ENCODE assay signal across 11 cellular contexts in the genomic region with DNA sequence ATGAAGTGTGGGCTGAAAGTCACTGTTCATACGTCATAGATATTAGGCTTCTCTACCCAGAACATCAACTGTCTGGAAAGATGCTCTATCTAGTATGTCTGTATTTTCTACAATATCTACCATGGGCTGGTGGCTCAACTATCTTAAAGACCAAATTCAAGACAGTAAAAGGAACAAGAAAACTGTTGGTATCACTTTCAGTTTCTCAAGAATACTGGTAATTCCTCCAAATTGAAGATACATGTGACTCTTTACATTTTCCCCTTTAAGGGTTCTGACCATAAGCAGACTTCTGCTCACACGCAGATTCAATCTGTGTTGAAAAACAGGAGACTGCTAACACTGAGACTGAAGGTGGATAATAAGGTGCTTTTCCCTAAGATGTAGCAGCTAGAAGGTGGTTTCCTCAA. TPM values are rescaled to one million over a fixed set of nuclear protein-coding genes. Genes with fewer than 3 reads are reported as not detected.
DNase-seq lines count a peak whose midpoint lies in the region; ATAC-seq, FAIRE-seq and TF ChIP-seq lines count a peak whose summit lies in the region.
"Had no signal": no experiment of that assay in that cellular context is flagged by ENCODE, and none has a peak within 500 bp of the region (broad histone marks: within the 10 kb centered on the region; RNA-seq: fewer than 3 reads in every experiment).

No MANE protein-coding gene starts in this region.

- TF ChIP-seq RAD21 in liver (IDR thresholded peaks at IDR 0.05) (no peak), HepG2 (CRISPR knock-in tag; IDR thresholded peaks at IDR 0.05) (no peak)

- intact Hi-C loops in HepG2 (cut with micrococcal nuclease; ENCODE audit: unreplicated experiment) (no loop called here), upper lobe of right lung (cut with DNase I) (no loop called here)

- H3K9me3 Mint-ChIP-seq in activated naive CD8-positive, alpha-beta T cell treated with anti-CD3 and anti-CD28 coated beads for 36 hours: peaks cover 4% of the 10 kb centered on the region

- ATAC-seq in HepG2: no peak
- ATAC-seq in HG03196 (IDR thresholded peaks at IDR 0.05; ENCODE audit: unreplicated experiment): peak; percentile 45
- ATAC-seq in upper lobe of right lung: peak; percentile 64

- peak overlapping the region; percentile 15 to 54 for H3K27ac ChIP-seq in liver (ENCODE audit: low read depth in 1 of 2, low read length in 2 of 2)
- H3K27ac ChIP-seq in HepG2 (ENCODE audit: extremely low read length, insufficient read depth, low read length): no peak overlapping the region
- peak overlapping the region; percentile 24 for H3K27ac ChIP-seq in upper lobe of right lung
- H3K27ac ChIP-seq: C4-2B had no signal

- CTCF ChIA-PET in HepG2 (lab: Yijun Ruan, JAX; ENCODE audit: low intra/inter-chr PET ratio, low total read pairs): no interaction called here

- H2AFZ ChIP-seq in HepG2 (ENCODE audit: low read length): no peak overlapping the region

- 80% methylated on average over 2 of the region's 2 CpGs for WGBS in liver
- 92% methylated on average over 2 of the region's 2 CpGs for WGBS in HepG2 (ENCODE audit: low lambda C conversion rate)

- peak overlapping the region; percentile 64 for H3K4me3 Mint-ChIP-seq in activated naive CD8-positive, alpha-beta T cell treated with anti-CD3 and anti-CD28 coated beads for 36 hours

- H3K4me2 ChIP-seq in HepG2 (ENCODE audit: low read depth, low read length): no peak overlapping the region

- in situ Hi-C loops in HepG2 (cut with HindIII; ENCODE audit: extremely low pct_ligation_motif_present, low pct_unique_long_range_greater_than_20kb): no loop called here

- peak overlapping the region; percentile 95 for H3K27ac Mint-ChIP-seq in activated naive CD8-positive, alpha-beta T cell treated with anti-CD3 and anti-CD28 coated beads for 36 hours

- no peak overlapping the region for H3K4me3 ChIP-seq in liver (ENCODE audit: low read depth in 1 of 3, low read length in 3 of 3)
- no peak overlapping the region for H3K4me3 ChIP-seq in HepG2 (replicated peaks in 1 of 3; ENCODE audit: insufficient read depth in 1 of 3, low read depth in 2 of 3, low read length in 3 of 3)
- no peak overlapping the region for H3K4me3 ChIP-seq in upper lobe of right lung

- peaks cover 89% of the 10 kb centered on the region for H3K79me2 ChIP-seq in HepG2 (ENCODE audit: insufficient read depth, low read length)

- TF ChIP-seq CTCF in liver (IDR thresholded peaks at IDR 0.05; ENCODE audit: low read depth, low read length, missing input control) (no peak), HepG2 (CRISPR knock-in tag; IDR thresholded peaks at IDR 0.05) (no peak), upper lobe of right lung (IDR thresholded peaks at IDR 0.05) (no peak)

- POLR2A ChIA-PET in HepG2 (lab: Yijun Ruan, JAX): no interaction called here

- H3K9me3 ChIP-seq in liver (ENCODE audit: control insufficient read depth in 4 of 4, low read length in 3 of 4) (no peaks in the 10 kb centered on the region), HepG2 (ENCODE audit: low read length) (no peaks in the 10 kb centered on the region), upper lobe of right lung (no peaks in the 10 kb centered on the region)

- H3K36me3 ChIP-seq in liver (ENCODE audit: control insufficient read depth in 4 of 4, insufficient read depth in 3 of 4, low read depth in 1 of 4, low read length in 3 of 4): peaks cover 0 to under 1% (median 0%) of the 10 kb centered on the region in 4 donors
- H3K36me3 ChIP-seq in HepG2 (replicated peaks in 1 of 2; ENCODE audit: control insufficient read depth in 1 of 2, insufficient read depth in 2 of 2, low read length in 2 of 2): peaks cover 0 to 19% of the 10 kb centered on the region in 2 experiments; a peak in 3 of 5 replicates
- H3K36me3 ChIP-seq in upper lobe of right lung: no peaks in the 10 kb centered on the region

- no peak for DNase-seq in HepG2 (ENCODE audit: low spot score)
- no peak for DNase-seq in activated naive CD8-positive, alpha-beta T cell treated with anti-CD3 and anti-CD28 coated beads for 36 hours
- DNase-seq in upper lobe of right lung: no peak
- no peak for DNase-seq in OCI-M2 (lab: John Stamatoyannopoulos, UW; ENCODE audit: unreplicated experiment)
- DNase-seq in NCI-H128 (lab: John Stamatoyannopoulos, UW; ENCODE audit: unreplicated experiment): no peak
- DNase-seq in HT-29 (ENCODE audit: low spot score): no peak
- DNase-seq: foreskin melanocyte, NCI-H510A treated with DMSO at 0.1 percent for 48 hours had no signal

- TF ChIP-seq EP300 in HepG2 (IDR thresholded peaks at IDR 0.05; ENCODE audit: low read depth in 2 of 2, low read length in 2 of 2) (no peak), HepG2 (CRISPR knock-in tag; IDR thresholded peaks at IDR 0.05; ENCODE audit: borderline replicate concordance) (no peak)

- TF ChIP-seq POLR2A in HepG2 (IDR thresholded peaks at IDR 0.05; ENCODE audit: insufficient read depth in 1 of 2, low read depth in 2 of 2, low read length in 2 of 2): no peak

- H4K20me1 ChIP-seq in HepG2 (ENCODE audit: insufficient read depth, low read length): peaks cover 24% of the 10 kb centered on the region

- peaks cover 78% of the 10 kb centered on the region for H3K36me3 Mint-ChIP-seq in activated naive CD8-positive, alpha-beta T cell treated with anti-CD3 and anti-CD28 coated beads for 36 hours

- H3K9ac ChIP-seq in liver (ENCODE audit: low read depth in 1 of 2, low read length in 2 of 2): no peak overlapping the region
- H3K9ac ChIP-seq in HepG2 (ENCODE audit: insufficient read depth, low read depth, low read length): no peak overlapping the region

- no peak for FAIRE-seq in HepG2 (lab: Jason Lieb, UNC)

- peaks cover 0 to 12% (median 0%) of the 10 kb centered on the region in 4 donors for H3K4me1 ChIP-seq in liver (ENCODE audit: control insufficient read depth in 4 of 4, insufficient read depth in 4 of 4, low read length in 3 of 4)
- H3K4me1 ChIP-seq in HepG2 (ENCODE audit: insufficient read depth, low read length): peaks cover 17% of the 10 kb centered on the region
- H3K4me1 ChIP-seq in upper lobe of right lung: peaks cover 31% of the 10 kb centered on the region

- no peaks in the 10 kb centered on the region for H3K27me3 Mint-ChIP-seq in activated naive CD8-positive, alpha-beta T cell treated with anti-CD3 and anti-CD28 coated beads for 36 hours

- H3K27me3 ChIP-seq in liver (ENCODE audit: control insufficient read depth in 4 of 4, insufficient read depth in 4 of 4, low read length in 3 of 4) (no peaks in the 10 kb centered on the region), HepG2 (ENCODE audit: control insufficient read depth in 1 of 2, insufficient read depth in 2 of 2, low read length in 2 of 2) (no peaks in the 10 kb centered on the region), upper lobe of right lung (no peaks in the 10 kb centered on the region)

- no TSS peak for BruUV-seq in HepG2 (replicated peaks; lab: Mats Ljungman, UMichigan)

- peaks cover 89% of the 10 kb centered on the region for H3K4me1 Mint-ChIP-seq in activated naive CD8-positive, alpha-beta T cell treated with anti-CD3 and anti-CD28 coated beads for 36 hours

TF ChIP-seq in liver, 16 proteins besides CTCF, POLR2A, EP300 and RAD21 (continues in another document):
- TF ChIP-seq JUND (IDR thresholded peaks at IDR 0.05) (no peak), EGR1 (IDR thresholded peaks at IDR 0.05; ENCODE audit: low read depth in 2 of 2) (no peak), TAF1 (conservative IDR thresholded peaks at IDR 0.05) (no peak), HNF4G (IDR thresholded peaks at IDR 0.05) (no peak), SP1 (IDR thresholded peaks at IDR 0.05) (no peak)
- TF ChIP-seq, protein P1, sequence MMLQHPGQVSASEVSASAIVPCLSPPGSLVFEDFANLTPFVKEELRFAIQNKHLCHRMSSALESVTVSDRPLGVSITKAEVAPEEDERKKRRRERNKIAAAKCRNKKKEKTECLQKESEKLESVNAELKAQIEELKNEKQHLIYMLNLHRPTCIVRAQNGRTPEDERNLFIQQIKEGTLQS (IDR thresholded peaks at IDR 0.05): no peak

TF ChIP-seq in HepG2, 621 proteins besides CTCF, POLR2A, EP300 and RAD21 (continues in another document):
- no peak for TF ChIP-seq NRL (CRISPR knock-in tag; IDR thresholded peaks at IDR 0.05; ENCODE audit: borderline replicate concordance)

RNA-seq across cellular contexts. Expression of gene XPO6, which starts 24.2 kb away (rescaled TPM):
- 10 to 100 TPM; 41.0 to 50.0 TPM for total RNA-seq in liver
- polyA plus RNA-seq in liver: 10 to 100 TPM; 27.5 to 31.0 TPM
- total RNA-seq in HepG2 (2016; rRNA removed; fragmentation: Illumina TruSeq; extraction: Trizol): 102 and 109 TPM in 2 replicates
- 46.6 and 57.5 TPM in 2 replicates for total RNA-seq in HepG2 (2016; cell fraction: cytosol; rRNA removed; fragmentation: Illumina TruSeq; extraction: Trizol; ENCODE audit: low read depth)
- total RNA-seq in HepG2 (2016; cell fraction: insoluble cytoplasmic fraction; rRNA removed; fragmentation: Illumina TruSeq; extraction: Trizol): 85.8 and 109 TPM in 2 replicates
- 87.0 and 101 TPM in 2 replicates for total RNA-seq in HepG2 (2016; cell fraction: membrane; rRNA removed; fragmentation: Illumina TruSeq; extraction: Trizol)
- total RNA-seq in HepG2 (2016; cell fraction: nucleus; rRNA removed; fragmentation: Illumina TruSeq; extraction: Trizol): 104 and 150 TPM in 2 replicates
- 119 and 129 TPM in 2 replicates for polyA plus RNA-seq in HepG2 (2011; rRNA removed)
- 93.9 and 123 TPM in 2 replicates for polyA plus RNA-seq in HepG2 (2011; cell fraction: cytosol; rRNA removed)
- 278 and 283 TPM in 2 replicates for polyA plus RNA-seq in HepG2 (2011; cell fraction: nucleus; rRNA removed)
- 52.1 and 55.0 TPM in 2 replicates for polyA plus RNA-seq in HepG2 (2012)
- polyA plus RNA-seq in HepG2 (2016; cell fraction: cytosol; fragmentation: Illumina TruSeq; extraction: Trizol; ENCODE audit: low read depth): 19.8 and 23.6 TPM in 2 replicates
- 97.4 and 110 TPM in 2 replicates for polyA plus RNA-seq in HepG2 (2016; cell fraction: insoluble cytoplasmic fraction; fragmentation: Illumina TruSeq; extraction: Trizol; ENCODE audit: low read depth)
- 67.2 and 72.4 TPM in 2 replicates for polyA plus RNA-seq in HepG2 (2016; cell fraction: membrane; fragmentation: Illumina TruSeq; extraction: Trizol; ENCODE audit: low read depth)
- 153 and 165 TPM in 2 replicates for polyA plus RNA-seq in HepG2 (2016; cell fraction: nucleus; fragmentation: Illumina TruSeq; extraction: Trizol; ENCODE audit: insufficient read depth, low read depth)
- 284 and 462 TPM in 2 replicates for polyA minus RNA-seq in HepG2 (2011; rRNA and poly(A)+ RNA removed; ENCODE audit: low replicate concordance)
- polyA minus RNA-seq in HepG2 (2011; cell fraction: cytosol; rRNA and poly(A)+ RNA removed): 88.5 and 89.2 TPM in 2 replicates
- polyA minus RNA-seq in HepG2 (2011; cell fraction: nucleus; rRNA and poly(A)+ RNA removed): 247 and 281 TPM in 2 replicates
- total RNA-seq in activated naive CD8-positive, alpha-beta T cell treated with anti-CD3 and anti-CD28 coated beads for 36 hours: 100 to 1,000 TPM; 234 to 241 TPM
- 102 TPM for total RNA-seq in upper lobe of right lung
- 178 and 193 TPM in 2 replicates for total RNA-seq in HT-29 (2014; rRNA removed; shearing (Covaris generic))
